2 cellular contexts compared by ENCODE assay signal in genomic region chr4:184343400-184344177, GRCh38.
TF ChIP-seq lines count a peak whose summit lies in the region.

No MANE protein-coding gene starts in this region.

TF ChIP-seq in HEK293, 187 proteins besides CTCF, POLR2A, EP300 and RAD21 (continued from another document and continues in another):
- TF ChIP-seq, protein P1, sequence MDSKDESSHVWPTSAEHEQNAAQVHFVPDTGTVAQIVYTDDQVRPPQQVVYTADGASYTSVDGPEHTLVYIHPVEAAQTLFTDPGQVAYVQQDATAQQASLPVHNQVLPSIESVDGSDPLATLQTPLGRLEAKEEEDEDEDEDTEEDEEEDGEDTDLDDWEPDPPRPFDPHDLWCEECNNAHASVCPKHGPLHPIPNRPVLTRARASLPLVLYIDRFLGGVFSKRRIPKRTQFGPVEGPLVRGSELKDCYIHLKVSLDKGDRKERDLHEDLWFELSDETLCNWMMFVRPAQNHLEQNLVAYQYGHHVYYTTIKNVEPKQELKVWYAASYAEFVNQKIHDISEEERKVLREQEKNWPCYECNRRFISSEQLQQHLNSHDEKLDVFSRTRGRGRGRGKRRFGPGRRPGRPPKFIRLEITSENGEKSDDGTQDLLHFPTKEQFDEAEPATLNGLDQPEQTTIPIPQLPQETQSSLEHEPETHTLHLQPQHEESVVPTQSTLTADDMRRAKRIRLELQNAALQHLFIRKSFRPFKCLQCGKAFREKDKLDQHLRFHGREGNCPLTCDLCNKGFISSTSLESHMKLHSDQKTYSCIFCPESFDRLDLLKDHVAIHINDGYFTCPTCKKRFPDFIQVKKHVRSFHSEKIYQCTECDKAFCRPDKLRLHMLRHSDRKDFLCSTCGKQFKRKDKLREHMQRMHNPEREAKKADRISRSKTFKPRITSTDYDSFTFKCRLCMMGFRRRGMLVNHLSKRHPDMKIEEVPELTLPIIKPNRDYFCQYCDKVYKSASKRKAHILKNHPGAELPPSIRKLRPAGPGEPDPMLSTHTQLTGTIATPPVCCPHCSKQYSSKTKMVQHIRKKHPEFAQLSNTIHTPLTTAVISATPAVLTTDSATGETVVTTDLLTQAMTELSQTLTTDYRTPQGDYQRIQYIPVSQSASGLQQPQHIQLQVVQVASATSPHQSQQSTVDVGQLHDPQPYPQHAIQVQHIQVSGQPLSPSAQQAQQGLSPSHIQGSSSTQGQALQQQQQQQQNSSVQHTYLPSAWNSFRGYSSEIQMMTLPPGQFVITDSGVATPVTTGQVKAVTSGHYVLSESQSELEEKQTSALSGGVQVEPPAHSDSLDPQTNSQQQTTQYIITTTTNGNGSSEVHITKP (tag by site-specific recombination; IDR thresholded peaks at IDR 0.05) = peak; percentile 65
- TF ChIP-seq ZNF132 (tag by site-specific recombination; IDR thresholded peaks at IDR 0.05; ENCODE audit: borderline replicate concordance) = no peak
- no peak for TF ChIP-seq ZNF558 (tag by site-specific recombination; IDR thresholded peaks at IDR 0.05)
- TF ChIP-seq ZNF366 (tag by site-specific recombination; conservative IDR thresholded peaks at IDR 0.05) = peak; percentile 55; the same call in 1 of the 2 replicates
- TF ChIP-seq ZNF266 (tag by site-specific recombination; IDR thresholded peaks at IDR 0.05; ENCODE audit: low read depth) = no peak
- no peak for TF ChIP-seq ZNF114 (tag by site-specific recombination; IDR thresholded peaks at IDR 0.05)
- TF ChIP-seq ZBTB17 (tag by site-specific recombination; IDR thresholded peaks at IDR 0.05) = peak; percentile 83
- TF ChIP-seq ZBTB44 (tag by site-specific recombination; IDR thresholded peaks at IDR 0.05) = 0 out of 2 replicates have a peak, but pooled peaks have one; percentile 38
- TF ChIP-seq, protein P2, sequence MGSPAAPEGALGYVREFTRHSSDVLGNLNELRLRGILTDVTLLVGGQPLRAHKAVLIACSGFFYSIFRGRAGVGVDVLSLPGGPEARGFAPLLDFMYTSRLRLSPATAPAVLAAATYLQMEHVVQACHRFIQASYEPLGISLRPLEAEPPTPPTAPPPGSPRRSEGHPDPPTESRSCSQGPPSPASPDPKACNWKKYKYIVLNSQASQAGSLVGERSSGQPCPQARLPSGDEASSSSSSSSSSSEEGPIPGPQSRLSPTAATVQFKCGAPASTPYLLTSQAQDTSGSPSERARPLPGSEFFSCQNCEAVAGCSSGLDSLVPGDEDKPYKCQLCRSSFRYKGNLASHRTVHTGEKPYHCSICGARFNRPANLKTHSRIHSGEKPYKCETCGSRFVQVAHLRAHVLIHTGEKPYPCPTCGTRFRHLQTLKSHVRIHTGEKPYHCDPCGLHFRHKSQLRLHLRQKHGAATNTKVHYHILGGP (tag by site-specific recombination; IDR thresholded peaks at IDR 0.05) = no peak
- TF ChIP-seq, protein P3, sequence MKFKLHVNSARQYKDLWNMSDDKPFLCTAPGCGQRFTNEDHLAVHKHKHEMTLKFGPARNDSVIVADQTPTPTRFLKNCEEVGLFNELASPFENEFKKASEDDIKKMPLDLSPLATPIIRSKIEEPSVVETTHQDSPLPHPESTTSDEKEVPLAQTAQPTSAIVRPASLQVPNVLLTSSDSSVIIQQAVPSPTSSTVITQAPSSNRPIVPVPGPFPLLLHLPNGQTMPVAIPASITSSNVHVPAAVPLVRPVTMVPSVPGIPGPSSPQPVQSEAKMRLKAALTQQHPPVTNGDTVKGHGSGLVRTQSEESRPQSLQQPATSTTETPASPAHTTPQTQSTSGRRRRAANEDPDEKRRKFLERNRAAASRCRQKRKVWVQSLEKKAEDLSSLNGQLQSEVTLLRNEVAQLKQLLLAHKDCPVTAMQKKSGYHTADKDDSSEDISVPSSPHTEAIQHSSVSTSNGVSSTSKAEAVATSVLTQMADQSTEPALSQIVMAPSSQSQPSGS (tag by site-specific recombination; IDR thresholded peaks at IDR 0.05; ENCODE audit: low read depth) = no peak
- TF ChIP-seq ZNF169 (tag by site-specific recombination; IDR thresholded peaks at IDR 0.05) = no peak
- TF ChIP-seq, protein P4, sequence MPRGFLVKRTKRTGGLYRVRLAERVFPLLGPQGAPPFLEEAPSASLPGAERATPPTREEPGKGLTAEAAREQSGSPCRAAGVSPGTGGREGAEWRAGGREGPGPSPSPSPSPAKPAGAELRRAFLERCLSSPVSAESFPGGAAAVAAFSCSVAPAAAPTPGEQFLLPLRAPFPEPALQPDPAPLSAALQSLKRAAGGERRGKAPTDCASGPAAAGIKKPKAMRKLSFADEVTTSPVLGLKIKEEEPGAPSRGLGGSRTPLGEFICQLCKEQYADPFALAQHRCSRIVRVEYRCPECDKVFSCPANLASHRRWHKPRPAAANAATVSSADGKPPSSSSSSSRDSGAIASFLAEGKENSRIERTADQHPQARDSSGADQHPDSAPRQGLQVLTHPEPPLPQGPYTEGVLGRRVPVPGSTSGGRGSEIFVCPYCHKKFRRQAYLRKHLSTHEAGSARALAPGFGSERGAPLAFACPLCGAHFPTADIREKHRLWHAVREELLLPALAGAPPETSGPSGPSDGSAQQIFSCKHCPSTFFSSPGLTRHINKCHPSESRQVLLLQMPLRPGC (tag by site-specific recombination; IDR thresholded peaks at IDR 0.05) = no peak
- TF ChIP-seq FEZF1 (tag by site-specific recombination; IDR thresholded peaks at IDR 0.05) = no peak
- TF ChIP-seq ZNF549 (tag by site-specific recombination; IDR thresholded peaks at IDR 0.05) = no peak
- TF ChIP-seq IKZF3 (tag by site-specific recombination; IDR thresholded peaks at IDR 0.05) = peak; percentile 65; the same call in 1 of the 2 replicates
- TF ChIP-seq ZNF10 (tag by site-specific recombination; IDR thresholded peaks at IDR 0.05) = no peak
- TF ChIP-seq ZFP41 (tag by site-specific recombination; IDR thresholded peaks at IDR 0.05; ENCODE audit: borderline replicate concordance) = no peak
- TF ChIP-seq GLIS1 (tag by site-specific recombination; IDR thresholded peaks at IDR 0.05) = no peak
- no peak for TF ChIP-seq ZNF121 (tag by site-specific recombination; IDR thresholded peaks at IDR 0.05)
- peak; percentile 94 for TF ChIP-seq OSR2 (tag by site-specific recombination; IDR thresholded peaks at IDR 0.05)
- TF ChIP-seq ZNF426 (tag by site-specific recombination; IDR thresholded peaks at IDR 0.05) = no peak
- no peak for TF ChIP-seq ZNF747 (tag by site-specific recombination; IDR thresholded peaks at IDR 0.05)

TF ChIP-seq in GM12878, 131 proteins besides CTCF, POLR2A, EP300 and RAD21 (continued from another document and continues in another):
- TF ChIP-seq SUPT20H (IDR thresholded peaks at IDR 0.05; ENCODE audit: borderline replicate concordance, control insufficient read depth, low read depth, low read length) = no peak
- peak; percentile 52; the same call in 1 of the 2 replicates for TF ChIP-seq TAF1 (IDR thresholded peaks at IDR 0.05; ENCODE audit: borderline replicate concordance, low read depth, low read length)
- TF ChIP-seq, protein P3 (IDR thresholded peaks at IDR 0.05; ENCODE audit: low read length) = no peak
- TF ChIP-seq SMARCA5 (IDR thresholded peaks at IDR 0.05) = 0 out of 2 replicates have a peak, but pooled peaks have one; percentile 49
- TF ChIP-seq REST (IDR thresholded peaks at IDR 0.05; ENCODE audit: low read depth, low read length) = no peak
- TF ChIP-seq BMI1 (IDR thresholded peaks at IDR 0.05; ENCODE audit: borderline replicate concordance) = no peak
- TF ChIP-seq MAX (IDR thresholded peaks at IDR 0.05; ENCODE audit: low read depth, low read length) = no peak
- TF ChIP-seq WRNIP1 (IDR thresholded peaks at IDR 0.05; ENCODE audit: borderline replicate concordance, low read depth, low read length) = 0 out of 2 replicates have a peak, but pooled peaks have one; percentile 4
- TF ChIP-seq GATAD2B (conservative IDR thresholded peaks at IDR 0.05; ENCODE audit: low read depth) = peak; percentile 58; the same call in 1 of the 2 replicates
- no peak for TF ChIP-seq PAX8 (IDR thresholded peaks at IDR 0.05)
- peak; percentile 56; the same call in 1 of the 2 replicates for TF ChIP-seq YY1 (IDR thresholded peaks at IDR 0.05; ENCODE audit: low read depth, low read length)
- no peak for TF ChIP-seq SPI1 (IDR thresholded peaks at IDR 0.05; ENCODE audit: borderline replicate concordance, insufficient read depth, low read depth, low read length)
- no peak for TF ChIP-seq FOXK2 (IDR thresholded peaks at IDR 0.05)
- TF ChIP-seq SUZ12 (IDR thresholded peaks at IDR 0.05; ENCODE audit: unreplicated experiment) = no peak
- TF ChIP-seq DPF2 (IDR thresholded peaks at IDR 0.05) = 0 out of 2 replicates have a peak, but pooled peaks have one; percentile 53
- TF ChIP-seq TCF3 (IDR thresholded peaks at IDR 0.05; ENCODE audit: borderline replicate concordance, insufficient read depth, low read depth, low read length) = peak; percentile 55; the same call in 1 of the 2 replicates
- 0 out of 2 replicates have a peak, but pooled peaks have one; percentile 64 for TF ChIP-seq ZBED1 (IDR thresholded peaks at IDR 0.05; ENCODE audit: borderline replicate concordance)
- peak; percentile 70 for TF ChIP-seq SIX5 (IDR thresholded peaks at IDR 0.05; ENCODE audit: low read depth, low read length, severe bottlenecking)
- TF ChIP-seq, protein P5, sequence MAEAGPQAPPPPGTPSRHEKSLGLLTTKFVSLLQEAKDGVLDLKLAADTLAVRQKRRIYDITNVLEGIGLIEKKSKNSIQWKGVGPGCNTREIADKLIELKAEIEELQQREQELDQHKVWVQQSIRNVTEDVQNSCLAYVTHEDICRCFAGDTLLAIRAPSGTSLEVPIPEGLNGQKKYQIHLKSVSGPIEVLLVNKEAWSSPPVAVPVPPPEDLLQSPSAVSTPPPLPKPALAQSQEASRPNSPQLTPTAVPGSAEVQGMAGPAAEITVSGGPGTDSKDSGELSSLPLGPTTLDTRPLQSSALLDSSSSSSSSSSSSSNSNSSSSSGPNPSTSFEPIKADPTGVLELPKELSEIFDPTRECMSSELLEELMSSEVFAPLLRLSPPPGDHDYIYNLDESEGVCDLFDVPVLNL (IDR thresholded peaks at IDR 0.05; ENCODE audit: low read depth, low read length) = 0 out of 2 replicates have a peak, but pooled peaks have one; percentile 41
- no peak for TF ChIP-seq ZSCAN29 (IDR thresholded peaks at IDR 0.05)
- TF ChIP-seq POLR2AphosphoS2 (IDR thresholded peaks at IDR 0.05; ENCODE audit: low read depth, low read length) = 0 out of 2 replicates have a peak, but pooled peaks have one; percentile 25
- TF ChIP-seq TARDBP (IDR thresholded peaks at IDR 0.05; ENCODE audit: borderline replicate concordance) = peak; percentile 49; the same call in 1 of the 2 replicates
- 0 out of 2 replicates have a peak, but pooled peaks have one; percentile 5 for TF ChIP-seq SMC3 (IDR thresholded peaks at IDR 0.05; ENCODE audit: borderline replicate concordance, low read length)
- peak; percentile 76 for TF ChIP-seq MLLT1 (IDR thresholded peaks at IDR 0.05)
- no peak for TF ChIP-seq CBX5 (IDR thresholded peaks at IDR 0.05; ENCODE audit: low read depth)
- TF ChIP-seq HDGF (IDR thresholded peaks at IDR 0.05) = peak; percentile 46; the same call in 1 of the 2 replicates
- no peak for TF ChIP-seq HSF1 (IDR thresholded peaks at IDR 0.05; ENCODE audit: low read depth, low read length)
- TF ChIP-seq CHD2 (IDR thresholded peaks at IDR 0.05; ENCODE audit: borderline replicate concordance, low read depth, low read length) = peak; percentile 78
- peak; percentile 63 to 64 for TF ChIP-seq IKZF2 (IDR thresholded peaks at IDR 0.05)
